In genomic region chr1:9249534-9250335, GRCh38 we compare ENCODE assay signal across 1 cellular context.
TF ChIP-seq lines count a peak whose summit lies in the region.

No MANE protein-coding gene starts in this region.

TF ChIP-seq in HepG2, 621 proteins besides CTCF, POLR2A, EP300 and RAD21 (continued from another document):
- TF ChIP-seq ZNF788 (CRISPR knock-in tag; IDR thresholded peaks at IDR 0.05; ENCODE audit: borderline replicate concordance) (peak; percentile 83; the same call in 1 of the 2 replicates), ZNF761 (CRISPR knock-in tag; conservative IDR thresholded peaks at IDR 0.05) (peak; percentile 88), MXD3 (CRISPR knock-in tag; IDR thresholded peaks at IDR 0.05) (0 out of 2 replicates have a peak, but pooled peaks have one; percentile 19), CBX1 (IDR thresholded peaks at IDR 0.05; ENCODE audit: low read depth) (peak; percentile 85), IKZF5 (CRISPR knock-in tag; IDR thresholded peaks at IDR 0.05) (peak; percentile 64; the same call in 1 of the 2 replicates), RBM22 (optimal IDR thresholded peaks at IDR 0.05; ENCODE audit: low read length) (peak; percentile 53), ZNF460 (CRISPR knock-in tag; IDR thresholded peaks at IDR 0.05; ENCODE audit: borderline replicate concordance) (no peak), KDM2A (CRISPR knock-in tag; IDR thresholded peaks at IDR 0.05; ENCODE audit: borderline replicate concordance, low read depth) (peak; percentile 46; the same call in 1 of the 2 replicates), ZNF296 (CRISPR knock-in tag; conservative IDR thresholded peaks at IDR 0.05) (peak; percentile 72; the same call in 1 of the 2 replicates)
